In the genomic region with DNA sequence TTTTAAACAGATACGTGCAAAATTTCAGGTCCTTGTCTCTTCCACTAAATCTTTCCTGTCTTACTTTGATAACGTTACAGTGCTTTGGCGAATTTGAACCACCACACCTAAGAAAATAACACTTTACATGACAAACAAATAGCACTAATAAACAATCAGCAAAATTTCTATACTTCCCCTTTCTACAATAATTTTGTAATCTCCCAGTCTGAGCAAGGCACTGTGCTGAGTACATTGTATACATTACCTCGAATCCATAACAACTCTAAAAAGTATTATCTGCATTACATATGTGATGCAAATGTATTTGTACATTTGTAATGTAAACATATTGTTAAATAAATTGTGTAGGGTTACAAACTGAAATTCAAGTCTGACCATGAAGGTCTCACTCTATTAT, we compare ENCODE assay signal across 12 cellular contexts. TPM values are rescaled to one million over a fixed set of nuclear protein-coding genes. Genes with fewer than 3 reads are reported as not detected.
A peak's percentile ranks its signal among the peaks of the same experiment; 100 is the strongest.
DNase-seq lines count a peak whose midpoint lies in the region; ATAC-seq and TF ChIP-seq lines count a peak whose summit lies in the region.
"Had no signal": no experiment of that assay in that cellular context is flagged by ENCODE, and none has a peak within 500 bp of the region (broad histone marks: within the 10 kb centered on the region; RNA-seq: fewer than 3 reads in every experiment).

No MANE protein-coding gene starts in this region.

- H3K36me3 ChIP-seq in Karpas-422 (ENCODE audit: insufficient read depth, low read length) = no peaks in the 10 kb centered on the region; the same call in 1 of the 2 replicates
- no peaks in the 10 kb centered on the region for H3K36me3 ChIP-seq in naive thymus-derived CD4-positive, alpha-beta T cell (ENCODE audit: control insufficient read depth in 2 of 3, insufficient read depth in 3 of 3, low read length in 3 of 3)
- H3K36me3 ChIP-seq: thyroid gland had no signal

- peak overlapping the region; percentile 17; the same call in 1 of the 2 replicates for H3K4me3 ChIP-seq in Karpas-422 (ENCODE audit: low read length)
- H3K4me3 ChIP-seq in naive thymus-derived CD4-positive, alpha-beta T cell (ENCODE audit: low read length) = no peak overlapping the region
- H3K4me3 ChIP-seq: thyroid gland had no signal

- POLR2A ChIA-PET in naive thymus-derived CD4-positive, alpha-beta T cell (lab: Charles Lee) = no interaction called here

- no peaks in the 10 kb centered on the region for H3K9me3 ChIP-seq in Karpas-422 (ENCODE audit: low read length)
- H3K9me3 ChIP-seq in naive thymus-derived CD4-positive, alpha-beta T cell (ENCODE audit: control insufficient read depth in 2 of 3, low read length in 3 of 3) = no peaks in the 10 kb centered on the region
- H3K9me3 ChIP-seq: thyroid gland had no signal

- H4K20me1 ChIP-seq in Karpas-422 (ENCODE audit: insufficient read depth, low read depth, low read length) = no peaks in the 10 kb centered on the region

- H2AFZ ChIP-seq in Karpas-422 (ENCODE audit: low read length) = no peak overlapping the region

- peaks cover 90% of the 10 kb centered on the region for H3K4me1 ChIP-seq in Karpas-422 (ENCODE audit: low read length)
- peaks cover 15% of the 10 kb centered on the region in 2 donors for H3K4me1 ChIP-seq in naive thymus-derived CD4-positive, alpha-beta T cell (ENCODE audit: control insufficient read depth in 2 of 2, insufficient read depth in 2 of 2, low read length in 2 of 2)

- no peaks in the 10 kb centered on the region for H3K9me2 ChIP-seq in Karpas-422 (replicated peaks; ENCODE audit: insufficient read depth, low read length)

- H3K27ac Mint-ChIP-seq in CD14-positive monocyte = peak overlapping the region in 4 of 7 donors; percentile 8 to 53 (median 31)
- peak overlapping the region; percentile 2 for H3K27ac Mint-ChIP-seq in activated T-helper 17 cell treated with anti-CD3 and anti-CD28 coated beads, Interleukin-2, amount 50 U/mL, for 72 hours
- peak overlapping the region in 5 of 9 donors; percentile 3 to 56 (median 15) for H3K27ac Mint-ChIP-seq in naive thymus-derived CD4-positive, alpha-beta T cell
- H3K27ac Mint-ChIP-seq: T-helper 1 cell treated with Interleukin-12 subunit alpha and Interleukin-12 subunit beta and Interleukin-4 antibody, amounts not matched to agents 30 μg/mL and 1 μg/mL, for 36 hours had no signal

- DNase-seq in CD14-positive monocyte (ENCODE audit: low spot score) (no peak), Karpas-422 (peak; percentile 42), NCI-H510A treated with DMSO at 0.1 percent for 48 hours (lab: John Stamatoyannopoulos, UW) (no peak), NCI-H2196 treated with DMSO at 0.1 percent for 48 hours (lab: John Stamatoyannopoulos, UW; ENCODE audit: unreplicated experiment) (no peak)
- no peak for DNase-seq in naive thymus-derived CD4-positive, alpha-beta T cell
- DNase-seq: CD4-positive, alpha-beta memory T cell; retina; stimulated activated CD4-positive, alpha-beta T cell treated with anti-CD3 and anti-CD28 coated beads, Interleukin-1b, Interleukin-23, amount 100 ng/mL, for 48 hours; thyroid gland had no signal

- no peaks in the 10 kb centered on the region for H3K27me3 ChIP-seq in Karpas-422 (ENCODE audit: low read length)
- no peaks in the 10 kb centered on the region for H3K27me3 ChIP-seq in naive thymus-derived CD4-positive, alpha-beta T cell (ENCODE audit: control insufficient read depth in 2 of 2, insufficient read depth in 2 of 2, low read length in 2 of 2)
- H3K27me3 ChIP-seq: thyroid gland had no signal

- peaks cover 0 to 3% (median 0%) of the 10 kb centered on the region in 3 donors for H3K27me3 Mint-ChIP-seq in CD14-positive monocyte (ENCODE audit: low read depth in 3 of 3)
- H3K27me3 Mint-ChIP-seq in activated T-helper 17 cell treated with anti-CD3 and anti-CD28 coated beads, Interleukin-2, amount 50 U/mL, for 72 hours = no peaks in the 10 kb centered on the region
- H3K27me3 Mint-ChIP-seq in naive thymus-derived CD4-positive, alpha-beta T cell = no peaks in the 10 kb centered on the region
- H3K27me3 Mint-ChIP-seq: CD4-positive, alpha-beta memory T cell had no signal

- H3K36me3 Mint-ChIP-seq in CD14-positive monocyte = no peaks in the 10 kb centered on the region
- H3K36me3 Mint-ChIP-seq in activated T-helper 17 cell treated with anti-CD3 and anti-CD28 coated beads, Interleukin-2, amount 50 U/mL, for 72 hours (ENCODE audit: low read depth) = no peaks in the 10 kb centered on the region
- peaks cover 0 to 10% (median 0%) of the 10 kb centered on the region in 5 donors for H3K36me3 Mint-ChIP-seq in naive thymus-derived CD4-positive, alpha-beta T cell

- H3K4me1 Mint-ChIP-seq in CD14-positive monocyte = peaks cover 61% of the 10 kb centered on the region
- peaks cover 32% of the 10 kb centered on the region for H3K4me1 Mint-ChIP-seq in activated T-helper 17 cell treated with anti-CD3 and anti-CD28 coated beads, Interleukin-2, amount 50 U/mL, for 72 hours
- H3K4me1 Mint-ChIP-seq in naive thymus-derived CD4-positive, alpha-beta T cell = peaks cover 40 to 91% (median 82%) of the 10 kb centered on the region in 7 donors

- H3K9me3 Mint-ChIP-seq in CD14-positive monocyte = no peaks in the 10 kb centered on the region
- no peaks in the 10 kb centered on the region for H3K9me3 Mint-ChIP-seq in activated T-helper 17 cell treated with anti-CD3 and anti-CD28 coated beads, Interleukin-2, amount 50 U/mL, for 72 hours
- H3K9me3 Mint-ChIP-seq in naive thymus-derived CD4-positive, alpha-beta T cell = no peaks in the 10 kb centered on the region
- H3K9me3 Mint-ChIP-seq: CD4-positive, alpha-beta memory T cell; T-helper 1 cell treated with Interleukin-12 subunit alpha and Interleukin-12 subunit beta and Interleukin-4 antibody, amounts not matched to agents 30 μg/mL and 1 μg/mL, for 36 hours had no signal

- intact Hi-C loops in CD14-positive monocyte (cut with micrococcal nuclease) = no loop called here
- intact Hi-C loops in naive thymus-derived CD4-positive, alpha-beta T cell (cut with micrococcal nuclease) = loop anchor here in 1 of 2 donors (1.0 kb wide), 1 partner anchor 8 kb away; no protein-coding TSS in a partner anchor

- TF ChIP-seq CTCF in CD14-positive monocyte (IDR thresholded peaks at IDR 0.05) = no peak

- H3K4me3 Mint-ChIP-seq in CD14-positive monocyte = no peak overlapping the region
- H3K4me3 Mint-ChIP-seq in activated T-helper 17 cell treated with anti-CD3 and anti-CD28 coated beads, Interleukin-2, amount 50 U/mL, for 72 hours = no peak overlapping the region
- peak overlapping the region in 5 of 10 donors; percentile 8 to 72 (median 34) for H3K4me3 Mint-ChIP-seq in naive thymus-derived CD4-positive, alpha-beta T cell
- H3K4me3 Mint-ChIP-seq: T-helper 1 cell treated with Interleukin-12 subunit alpha and Interleukin-12 subunit beta and Interleukin-4 antibody, amounts not matched to agents 30 μg/mL and 1 μg/mL, for 36 hours had no signal

- peak overlapping the region; percentile 37 for H3K9ac ChIP-seq in Karpas-422 (ENCODE audit: low read length)

- peak overlapping the region; percentile 78 for H3K27ac ChIP-seq in Karpas-422 (ENCODE audit: low read length)
- H3K27ac ChIP-seq in naive thymus-derived CD4-positive, alpha-beta T cell (ENCODE audit: low read depth, low read length) = no peak overlapping the region

- H3K79me2 ChIP-seq in Karpas-422 (ENCODE audit: low read length) = peaks cover 98% of the 10 kb centered on the region

- peak overlapping the region; percentile 77 for H3K4me2 ChIP-seq in Karpas-422 (ENCODE audit: low read depth, low read length, poor library complexity, severe bottlenecking)

- CTCF ChIA-PET in naive thymus-derived CD4-positive, alpha-beta T cell (lab: Charles Lee) = interaction anchor here (0.7 kb wide), 1 partner anchor 12 kb away, joined by 3 read pairs; no protein-coding TSS in a partner anchor

- ATAC-seq in activated T-helper 17 cell treated with anti-CD3 and anti-CD28 coated beads, Interleukin-2, amount 50 U/mL, for 72 hours (replicated peaks) = no peak
- ATAC-seq in naive thymus-derived CD4-positive, alpha-beta T cell = peak; percentile 47
- ATAC-seq in GM21526 (IDR thresholded peaks at IDR 0.05; ENCODE audit: low FRiP score, unreplicated experiment) = no peak

RNA-seq across cellular contexts. Expression of gene RTN4, which starts 49.9 kb away (rescaled TPM):
- 100 to 1,000 TPM; 111 to 163 TPM for polyA plus RNA-seq in CD14-positive monocyte
- total RNA-seq in Karpas-422 (2014; rRNA removed; shearing (Covaris generic); ENCODE audit: low replicate concordance) = 72.3 and 109 TPM in 2 replicates
- 100 to 1,000 TPM in 1 of 2 donors, 10 to 100 TPM in 1; 74.9 to 131 TPM for total RNA-seq in activated T-helper 17 cell treated with anti-CD3 and anti-CD28 coated beads, Interleukin-2, amount 50 U/mL, for 72 hours
- total RNA-seq in naive thymus-derived CD4-positive, alpha-beta T cell = 100 to 1,000 TPM in 1 of 5 experiments, 10 to 100 TPM in 4; 59.6 to 100 (median 65.1) TPM
- polyA plus RNA-seq in naive thymus-derived CD4-positive, alpha-beta T cell = 100 to 1,000 TPM in 1 of 2 donors, 10 to 100 TPM in 1; 61.2 to 126 TPM
